Comparison of ENCODE assay signal across 22 cellular contexts in the genomic region with DNA sequence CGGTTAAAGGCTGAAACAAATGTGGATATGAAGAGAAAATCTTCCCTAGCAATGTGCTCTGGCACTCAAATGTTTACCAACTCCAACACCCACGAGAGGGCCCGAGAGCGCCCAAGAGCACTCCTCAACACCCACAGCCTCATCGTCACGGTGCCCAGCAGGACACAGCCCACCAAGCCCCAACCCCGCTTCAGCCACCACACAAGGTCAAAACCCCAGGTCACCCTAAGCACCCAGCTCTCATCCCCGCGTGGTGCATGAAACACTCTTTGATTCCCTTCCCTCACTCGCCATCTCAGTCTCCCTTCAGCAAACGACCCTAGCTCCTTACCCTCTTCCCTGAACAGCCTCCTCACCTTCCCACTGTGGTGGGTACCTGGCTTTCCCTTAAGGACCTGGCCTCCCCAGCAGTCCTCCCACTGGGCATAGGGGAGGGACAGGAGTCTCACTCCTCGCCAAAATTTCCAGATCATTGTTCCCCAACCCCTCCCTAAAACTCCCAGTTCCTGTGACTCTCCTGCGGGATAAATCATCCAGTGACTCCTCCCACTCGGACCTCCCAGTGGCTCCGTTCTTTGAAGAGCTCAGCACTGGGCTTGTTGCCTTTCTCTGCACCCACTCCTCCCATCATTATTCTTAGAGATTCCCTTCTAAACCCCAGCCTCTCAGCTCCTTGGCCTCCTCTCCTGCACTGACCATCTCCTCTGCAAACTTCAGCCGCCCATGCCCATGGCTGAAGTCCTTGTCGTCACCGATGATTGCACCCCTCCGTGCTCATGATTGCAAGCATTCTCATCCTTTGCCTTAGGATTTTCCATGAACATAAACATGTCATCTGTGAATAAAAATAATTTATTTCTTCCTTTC.
"Had no signal": no experiment of that assay in that cellular context is flagged by ENCODE, and none has a peak within 500 bp of the region (broad histone marks: within the 10 kb centered on the region; RNA-seq: fewer than 3 reads in every experiment).

No MANE protein-coding gene starts in this region.

- H3K4me3 Mint-ChIP-seq: activated CD4-positive, alpha-beta memory T cell treated with anti-CD3 and anti-CD28 coated beads, Interleukin-2, amount 10 ng/mL, durations not matched to agents 7 days and 5 days; activated naive CD8-positive, alpha-beta T cell treated with anti-CD3 and anti-CD28 coated beads, Interleukin-2, amount 50 U/mL, for 24 hours; activated T-cell treated with anti-CD3 and anti-CD28 coated beads, Interleukin-2, amount 50 U/mL, for 24 hours; stimulated activated memory B cell treated with anti-CD40 and anti-IgM and Interleukin-4, amounts not matched to agents 10 μg/mL and 1 μg/mL and 100 μg/mL, for 72 hours had no signal

- H3K27me3 ChIP-seq: brain microvascular endothelial cell, ovary, upper lobe of right lung had no signal

- H3K4me1 ChIP-seq: gastrocnemius medialis, heart left ventricle, lower lobe of right lung, psoas muscle, upper lobe of right lung had no signal

- H3K4me1 Mint-ChIP-seq: stimulated activated memory B cell treated with anti-CD40 and anti-IgM and Interleukin-4, amounts not matched to agents 10 μg/mL and 1 μg/mL and 100 μg/mL, for 72 hours had no signal

- DNase-seq: activated CD4-positive, alpha-beta memory T cell treated with anti-CD3 and anti-CD28 coated beads, Interleukin-2, amount 10 ng/mL, durations not matched to agents 7 days and 5 days; activated naive CD4-positive, alpha-beta T cell treated with Interleukin-2 at 50 U/mL for 16 hours; activated naive CD8-positive, alpha-beta T cell treated with anti-CD3 and anti-CD28 coated beads, Interleukin-2, amount 50 U/mL, for 24 hours; activated T-cell treated with anti-CD3 and anti-CD28 coated beads, Interleukin-2, amount 50 U/mL, for 24 hours; anterior cingulate cortex; brain microvascular endothelial cell; central memory CD4-positive, alpha-beta T cell; dorsolateral prefrontal cortex; gastrocnemius medialis; heart left ventricle; lower lobe of right lung; ovary; psoas muscle; right cardiac atrium; small intestine; stimulated activated CD4-positive, alpha-beta T cell treated with anti-CD3 and anti-CD28 coated beads, Interleukin-4, amount 100 ng/mL, for 1 hour; T-helper 2 cell; upper lobe of right lung; WERI-Rb-1 had no signal

- H3K27me3 Mint-ChIP-seq: activated naive CD8-positive, alpha-beta T cell treated with anti-CD3 and anti-CD28 coated beads, Interleukin-2, amount 50 U/mL, for 24 hours; activated T-cell treated with anti-CD3 and anti-CD28 coated beads, Interleukin-2, amount 50 U/mL, for 24 hours had no signal

- H3K27ac ChIP-seq: brain microvascular endothelial cell, gastrocnemius medialis, heart left ventricle, lower lobe of right lung, ovary, psoas muscle, thoracic aorta, upper lobe of right lung, WERI-Rb-1 had no signal

- H3K4me3 ChIP-seq: dorsolateral prefrontal cortex, gastrocnemius medialis, heart left ventricle, lower lobe of right lung, ovary, psoas muscle, thoracic aorta, upper lobe of right lung had no signal

- H3K36me3 ChIP-seq: brain microvascular endothelial cell, gastrocnemius medialis, heart left ventricle, lower lobe of right lung, ovary, thoracic aorta, upper lobe of right lung, WERI-Rb-1 had no signal

- H3K27ac Mint-ChIP-seq: activated CD4-positive, alpha-beta memory T cell treated with anti-CD3 and anti-CD28 coated beads, Interleukin-2, amount 10 ng/mL, durations not matched to agents 7 days and 5 days; activated naive CD8-positive, alpha-beta T cell treated with anti-CD3 and anti-CD28 coated beads, Interleukin-2, amount 50 U/mL, for 24 hours; activated T-cell treated with anti-CD3 and anti-CD28 coated beads, Interleukin-2, amount 50 U/mL, for 24 hours; activated T-helper 2 cell treated with anti-CD3 and anti-CD28 coated beads, Interferon-gamma antibody, Interleukin-2, Interleukin-4, amounts not matched to agents 10 μg/mL and 5 μg/mL and 100 μg/mL, durations not matched to agents 14 hours and 24 hours and 36 hours; stimulated activated memory B cell treated with anti-CD40 and anti-IgM and Interleukin-4, amounts not matched to agents 10 μg/mL and 1 μg/mL and 100 μg/mL, for 72 hours had no signal

- H3K36me3 Mint-ChIP-seq: stimulated activated memory B cell treated with anti-CD40 and anti-IgM and Interleukin-4, amounts not matched to agents 10 μg/mL and 1 μg/mL and 100 μg/mL, for 72 hours had no signal

- ATAC-seq: activated naive CD8-positive, alpha-beta T cell treated with anti-CD3 and anti-CD28 coated beads, Interleukin-2, amount 50 U/mL, for 24 hours; gastrocnemius medialis; heart left ventricle; lower lobe of right lung; psoas muscle; right cardiac atrium; stimulated activated memory B cell treated with anti-CD40 and anti-IgM and Interleukin-4, amounts not matched to agents 10 μg/mL and 1 μg/mL and 100 μg/mL, for 72 hours; upper lobe of right lung had no signal

- H3K9me3 ChIP-seq: gastrocnemius medialis, lower lobe of right lung, ovary, psoas muscle, thoracic aorta, upper lobe of right lung had no signal

- H3K9me3 Mint-ChIP-seq: activated CD4-positive, alpha-beta memory T cell treated with anti-CD3 and anti-CD28 coated beads, Interleukin-2, amount 10 ng/mL, durations not matched to agents 7 days and 5 days; activated naive CD8-positive, alpha-beta T cell treated with anti-CD3 and anti-CD28 coated beads, Interleukin-2, amount 50 U/mL, for 24 hours; activated T-cell treated with anti-CD3 and anti-CD28 coated beads, Interleukin-2, amount 50 U/mL, for 24 hours; activated T-helper 2 cell treated with anti-CD3 and anti-CD28 coated beads, Interferon-gamma antibody, Interleukin-2, Interleukin-4, amounts not matched to agents 10 μg/mL and 5 μg/mL and 100 μg/mL, durations not matched to agents 14 hours and 24 hours and 36 hours; stimulated activated memory B cell treated with anti-CD40 and anti-IgM and Interleukin-4, amounts not matched to agents 10 μg/mL and 1 μg/mL and 100 μg/mL, for 72 hours had no signal
